Comparison of ENCODE assay signal across 8 cellular contexts in genomic region chrX:19990225-19990518, GRCh38. TPM values are rescaled to one million over a fixed set of nuclear protein-coding genes. Genes with fewer than 3 reads are reported as not detected.
DNase-seq lines count a peak whose midpoint lies in the region; ATAC-seq and TF ChIP-seq lines count a peak whose summit lies in the region.

No MANE protein-coding gene starts in this region.

- H3K27me3 Mint-ChIP-seq in CD4-positive, CD25-positive, alpha-beta regulatory T cell, result peaks cover 5% of the 10 kb centered on the region
- no peaks in the 10 kb centered on the region for H3K27me3 Mint-ChIP-seq in activated naive CD8-positive, alpha-beta T cell treated with anti-CD3 and anti-CD28 coated beads, Interleukin-2, amount 50 U/mL, for 24 hours
- H3K27me3 Mint-ChIP-seq in stimulated activated naive B cell treated with anti-CD40 and anti-IgM and Interleukin-4, amounts not matched to agents 10 μg/mL and 1 μg/mL and 100 μg/mL, for 72 hours, result peaks cover 0 to 4% of the 10 kb centered on the region in 2 donors

- peak overlapping the region; percentile 66 for H3K27ac ChIP-seq in CD4-positive, CD25-positive, alpha-beta regulatory T cell (ENCODE audit: insufficient read depth, low read length, poor library complexity, severe bottlenecking)

- TF ChIP-seq CTCF in omental fat pad (IDR thresholded peaks at IDR 0.05), result no peak

- H3K9ac ChIP-seq in iPS-15b (ENCODE audit: low read depth, low read length), result peak overlapping the region; percentile 47

- no peaks in the 10 kb centered on the region for H3K27me3 ChIP-seq in CD4-positive, CD25-positive, alpha-beta regulatory T cell (ENCODE audit: control insufficient read depth, insufficient read depth, low read length)
- no peaks in the 10 kb centered on the region for H3K27me3 ChIP-seq in iPS-15b (ENCODE audit: control insufficient read depth, insufficient read depth, low read length)

- H3K4me1 ChIP-seq in CD4-positive, CD25-positive, alpha-beta regulatory T cell (ENCODE audit: control insufficient read depth, insufficient read depth, low read length, poor library complexity, severe bottlenecking), result peaks cover 7% of the 10 kb centered on the region
- no peaks in the 10 kb centered on the region for H3K4me1 ChIP-seq in iPS-15b (ENCODE audit: control insufficient read depth, insufficient read depth, low read length)

- ATAC-seq in CD4-positive, CD25-positive, alpha-beta regulatory T cell (ENCODE audit: low read depth in 2 of 2), result peak; percentile 5 to 22
- ATAC-seq in GM19328 (IDR thresholded peaks at IDR 0.05; ENCODE audit: unreplicated experiment) (peak; percentile 10), HG03432 (IDR thresholded peaks at IDR 0.05; ENCODE audit: unreplicated experiment) (peak; percentile 23), omental fat pad (ENCODE audit: low FRiP score) (no peak)
- ATAC-seq in activated naive CD8-positive, alpha-beta T cell treated with anti-CD3 and anti-CD28 coated beads, Interleukin-2, amount 50 U/mL, for 24 hours, result no peak
- ATAC-seq in stimulated activated naive B cell treated with anti-CD40 and anti-IgM and Interleukin-4, amounts not matched to agents 10 μg/mL and 1 μg/mL and 100 μg/mL, for 72 hours (replicated peaks), result peak; percentile 20 to 29

- no peak for DNase-seq in CD4-positive, CD25-positive, alpha-beta regulatory T cell
- no peak for DNase-seq in activated naive CD8-positive, alpha-beta T cell treated with anti-CD3 and anti-CD28 coated beads, Interleukin-2, amount 50 U/mL, for 24 hours
- DNase-seq in stimulated activated naive B cell treated with anti-CD40 and anti-IgM and Interleukin-4, amounts not matched to agents 10 μg/mL and 1 μg/mL and 100 μg/mL, for 72 hours, result no peak
- DNase-seq in omental fat pad (ENCODE audit: low spot score), result no peak
- DNase-seq in activated effector memory CD4-positive, alpha-beta T cell treated with Interleukin-2 at 50 U/mL for 16 hours, result no peak

- no peaks in the 10 kb centered on the region for H3K36me3 ChIP-seq in CD4-positive, CD25-positive, alpha-beta regulatory T cell (ENCODE audit: control insufficient read depth, insufficient read depth, low read length)
- no peaks in the 10 kb centered on the region for H3K36me3 ChIP-seq in iPS-15b (ENCODE audit: control insufficient read depth, insufficient read depth, low read length)

- H3K4me3 Mint-ChIP-seq in CD4-positive, CD25-positive, alpha-beta regulatory T cell, result peak overlapping the region; percentile 87 to 91 (median 89)
- H3K4me3 Mint-ChIP-seq in activated naive CD8-positive, alpha-beta T cell treated with anti-CD3 and anti-CD28 coated beads, Interleukin-2, amount 50 U/mL, for 24 hours, result peak overlapping the region; percentile 87
- peak overlapping the region; percentile 85 to 86 for H3K4me3 Mint-ChIP-seq in stimulated activated naive B cell treated with anti-CD40 and anti-IgM and Interleukin-4, amounts not matched to agents 10 μg/mL and 1 μg/mL and 100 μg/mL, for 72 hours

- no peaks in the 10 kb centered on the region for H3K36me3 Mint-ChIP-seq in CD4-positive, CD25-positive, alpha-beta regulatory T cell
- H3K36me3 Mint-ChIP-seq in activated naive CD8-positive, alpha-beta T cell treated with anti-CD3 and anti-CD28 coated beads, Interleukin-2, amount 50 U/mL, for 24 hours (ENCODE audit: low read depth), result peaks cover 7% of the 10 kb centered on the region
- H3K36me3 Mint-ChIP-seq in stimulated activated naive B cell treated with anti-CD40 and anti-IgM and Interleukin-4, amounts not matched to agents 10 μg/mL and 1 μg/mL and 100 μg/mL, for 72 hours, result peaks cover 2 to 12% of the 10 kb centered on the region in 2 donors

- H3K9me3 Mint-ChIP-seq in CD4-positive, CD25-positive, alpha-beta regulatory T cell, result no peaks in the 10 kb centered on the region
- H3K9me3 Mint-ChIP-seq in activated naive CD8-positive, alpha-beta T cell treated with anti-CD3 and anti-CD28 coated beads, Interleukin-2, amount 50 U/mL, for 24 hours, result no peaks in the 10 kb centered on the region
- H3K9me3 Mint-ChIP-seq in stimulated activated naive B cell treated with anti-CD40 and anti-IgM and Interleukin-4, amounts not matched to agents 10 μg/mL and 1 μg/mL and 100 μg/mL, for 72 hours, result peaks cover 0 to 4% of the 10 kb centered on the region in 2 donors

- peak overlapping the region in 1 of 3 donors; percentile 91 for H3K27ac Mint-ChIP-seq in CD4-positive, CD25-positive, alpha-beta regulatory T cell
- no peak overlapping the region for H3K27ac Mint-ChIP-seq in activated naive CD8-positive, alpha-beta T cell treated with anti-CD3 and anti-CD28 coated beads, Interleukin-2, amount 50 U/mL, for 24 hours
- no peak overlapping the region for H3K27ac Mint-ChIP-seq in stimulated activated naive B cell treated with anti-CD40 and anti-IgM and Interleukin-4, amounts not matched to agents 10 μg/mL and 1 μg/mL and 100 μg/mL, for 72 hours

- H3K4me1 Mint-ChIP-seq in CD4-positive, CD25-positive, alpha-beta regulatory T cell, result peaks cover 7 to 25% (median 12%) of the 10 kb centered on the region in 4 donors
- H3K4me1 Mint-ChIP-seq in activated naive CD8-positive, alpha-beta T cell treated with anti-CD3 and anti-CD28 coated beads, Interleukin-2, amount 50 U/mL, for 24 hours, result peaks cover 17% of the 10 kb centered on the region
- peaks cover 13 to 16% of the 10 kb centered on the region in 2 donors for H3K4me1 Mint-ChIP-seq in stimulated activated naive B cell treated with anti-CD40 and anti-IgM and Interleukin-4, amounts not matched to agents 10 μg/mL and 1 μg/mL and 100 μg/mL, for 72 hours

- H3K9me3 ChIP-seq in CD4-positive, CD25-positive, alpha-beta regulatory T cell (ENCODE audit: control insufficient read depth in 2 of 2, low read length in 2 of 2), result no peaks in the 10 kb centered on the region
- H3K9me3 ChIP-seq in iPS-15b (ENCODE audit: control insufficient read depth, insufficient read depth, low read length), result no peaks in the 10 kb centered on the region

- H3K4me3 ChIP-seq in CD4-positive, CD25-positive, alpha-beta regulatory T cell (ENCODE audit: low read depth, low read length), result peak overlapping the region; percentile 83
- peak overlapping the region; percentile 69 for H3K4me3 ChIP-seq in iPS-15b (ENCODE audit: low read depth, low read length)

RNA-seq across cellular contexts. Expression of gene BCLAF3, which starts 0.7 kb away (rescaled TPM):
- total RNA-seq in CD4-positive, CD25-positive, alpha-beta regulatory T cell, result 10.2 TPM
- polyA plus RNA-seq in CD4-positive, CD25-positive, alpha-beta regulatory T cell, result 1 to 10 TPM; 1.7 to 2.1 (median 2.0) TPM
- 10 to 100 TPM in 1 of 4 donors, 1 to 10 TPM in 3; 5.4 to 19.5 (median 6.0) TPM for total RNA-seq in omental fat pad

Comparison
In these comparisons a context has a peak if more than half of its experiments do, and no peak if none do; other contexts are left out.
1. ATAC-seq: peak in CD4-positive, CD25-positive, alpha-beta regulatory T cell (2 of 2), GM19328 (single experiment), HG03432 (single experiment) and stimulated activated naive B cell treated with anti-CD40 and anti-IgM and Interleukin-4, amounts not matched to agents 10 μg/mL and 1 μg/mL and 100 μg/mL, for 72 hours (2 of 2); none in activated naive CD8-positive, alpha-beta T cell treated with anti-CD3 and anti-CD28 coated beads, Interleukin-2, amount 50 U/mL, for 24 hours (single experiment) and omental fat pad (single experiment).
2. Peak in every context shown above with its lines, with median percentiles within 50 percentile points of each other: H3K4me3 Mint-ChIP-seq.